In genomic region chr2:224869601-224870000, GRCh38 we compare ENCODE assay signal across 16 cellular contexts.
DNase-seq lines count a peak whose midpoint lies in the region; ATAC-seq, FAIRE-seq and TF ChIP-seq lines count a peak whose summit lies in the region.
"Had no signal": no experiment of that assay in that cellular context is flagged by ENCODE, and none has a peak within 500 bp of the region (broad histone marks: within the 10 kb centered on the region; RNA-seq: fewer than 3 reads in every experiment).

No MANE protein-coding gene starts in this region.

- no peaks in the 10 kb centered on the region for H3K9me3 Mint-ChIP-seq in astrocyte (ENCODE audit: unreplicated experiment)
- H3K9me3 Mint-ChIP-seq in CD8-positive, alpha-beta memory T cell, result peaks cover 0 to 3% (median 0%) of the 10 kb centered on the region in 5 donors

- POLR2A ChIA-PET in CD8-positive, alpha-beta memory T cell (lab: Charles Lee), result no interaction called here

- H3K27me3 Mint-ChIP-seq in astrocyte (ENCODE audit: low read depth, unreplicated experiment), result no peaks in the 10 kb centered on the region
- no peaks in the 10 kb centered on the region for H3K27me3 Mint-ChIP-seq in CD8-positive, alpha-beta memory T cell

- TF ChIP-seq POLR2A in H54 (IDR thresholded peaks at IDR 0.05; ENCODE audit: low read depth, low read length), result no peak
- no peak for TF ChIP-seq POLR2A in Peyer's patch (IDR thresholded peaks at IDR 0.05)

- H3K9ac ChIP-seq in astrocyte (ENCODE audit: low read length), result peak overlapping the region; percentile 29
- H3K9ac ChIP-seq: BLaER1 treated with 17β-estradiol and CSF1 and Interleukin-3, amounts not matched to agents 10 nM and 100 nM had no signal

- TF ChIP-seq CTCF in astrocyte (IDR thresholded peaks at IDR 0.05; ENCODE audit: insufficient read depth, low read depth, low read length), result no peak
- TF ChIP-seq CTCF in foreskin keratinocyte (conservative IDR thresholded peaks at IDR 0.05), result no peak
- no peak for TF ChIP-seq CTCF in coronary artery (IDR thresholded peaks at IDR 0.05)
- no peak for TF ChIP-seq CTCF in Peyer's patch (IDR thresholded peaks at IDR 0.05)

- H3K27ac ChIP-seq in ACC112 (ENCODE audit: low read depth, low read length) (peak overlapping the region; percentile 95), astrocyte (ENCODE audit: low read depth, low read length) (peak overlapping the region; percentile 79), foreskin keratinocyte (peak overlapping the region; percentile 56), coronary artery (peak overlapping the region in 1 of 2 donors; percentile 33), Peyer's patch (no peak overlapping the region)
- H3K27ac ChIP-seq in CD8-positive, alpha-beta memory T cell (ENCODE audit: low read depth, low read length), result no peak overlapping the region
- H3K27ac ChIP-seq: BLaER1 treated with 17β-estradiol and CSF1 and Interleukin-3, amounts not matched to agents 10 nM and 100 nM; thyroid gland had no signal

- no peak overlapping the region for H3K4me3 Mint-ChIP-seq in astrocyte (ENCODE audit: unreplicated experiment)
- no peak overlapping the region for H3K4me3 Mint-ChIP-seq in CD8-positive, alpha-beta memory T cell

- H3K27me3 ChIP-seq in ACC112 (ENCODE audit: insufficient read depth, low read length) (no peaks in the 10 kb centered on the region), astrocyte (ENCODE audit: insufficient read depth, low read length) (no peaks in the 10 kb centered on the region), foreskin keratinocyte (no peaks in the 10 kb centered on the region), Peyer's patch (no peaks in the 10 kb centered on the region)
- H3K27me3 ChIP-seq in CD8-positive, alpha-beta memory T cell (ENCODE audit: insufficient read depth, low read length, poor library complexity, severe bottlenecking), result no peaks in the 10 kb centered on the region
- H3K27me3 ChIP-seq: BLaER1 treated with 17β-estradiol and CSF1 and Interleukin-3, amounts not matched to agents 10 nM and 100 nM; thyroid gland had no signal

- H3K9me3 ChIP-seq in astrocyte (ENCODE audit: insufficient read depth, low read depth, low read length) (no peaks in the 10 kb centered on the region), Peyer's patch (no peaks in the 10 kb centered on the region)
- no peaks in the 10 kb centered on the region for H3K9me3 ChIP-seq in CD8-positive, alpha-beta memory T cell (ENCODE audit: low read length)
- H3K9me3 ChIP-seq: thyroid gland had no signal

- H3K79me2 ChIP-seq in ACC112 (ENCODE audit: control insufficient read depth, insufficient read depth, low read length, unreplicated experiment), result no peaks in the 10 kb centered on the region
- H3K79me2 ChIP-seq in astrocyte (ENCODE audit: insufficient read depth, low read length), result no peaks in the 10 kb centered on the region

- peaks cover 47% of the 10 kb centered on the region for H3K36me3 ChIP-seq in ACC112 (ENCODE audit: insufficient read depth, low read length)
- H3K36me3 ChIP-seq in astrocyte (ENCODE audit: insufficient read depth, low read length), result peaks cover 13% of the 10 kb centered on the region
- peaks cover 44% of the 10 kb centered on the region for H3K36me3 ChIP-seq in CD8-positive, alpha-beta memory T cell (ENCODE audit: insufficient read depth, low read length)
- peaks cover 0 to 23% (median 0%) of the 10 kb centered on the region in 3 donors for H3K36me3 ChIP-seq in Peyer's patch
- H3K36me3 ChIP-seq: thyroid gland had no signal

- no peaks in the 10 kb centered on the region for H3K4me1 Mint-ChIP-seq in astrocyte (ENCODE audit: low read depth, unreplicated experiment)
- H3K4me1 Mint-ChIP-seq in CD8-positive, alpha-beta memory T cell, result peaks cover 4 to 17% (median 4%) of the 10 kb centered on the region in 3 donors

- no peaks in the 10 kb centered on the region for H4K20me1 ChIP-seq in astrocyte (ENCODE audit: insufficient read depth, low read length)
- H4K20me1 ChIP-seq: BLaER1 treated with 17β-estradiol and CSF1 and Interleukin-3, amounts not matched to agents 10 nM and 100 nM had no signal

- ATAC-seq in foreskin keratinocyte, result peak; percentile 95

- H2AFZ ChIP-seq in ACC112 (ENCODE audit: low read length, unreplicated experiment) (no peak overlapping the region), astrocyte (ENCODE audit: low read depth, low read length) (no peak overlapping the region)

- H3K4me1 ChIP-seq in ACC112 (ENCODE audit: control insufficient read depth, insufficient read depth, low read length, unreplicated experiment) (peaks cover 18% of the 10 kb centered on the region), astrocyte (ENCODE audit: insufficient read depth, low read length) (peaks cover 10% of the 10 kb centered on the region), foreskin keratinocyte (no peaks in the 10 kb centered on the region), Peyer's patch (no peaks in the 10 kb centered on the region)
- H3K4me1 ChIP-seq in CD8-positive, alpha-beta memory T cell (ENCODE audit: insufficient read depth, low read length), result no peaks in the 10 kb centered on the region
- H3K4me1 ChIP-seq: BLaER1 treated with 17β-estradiol and CSF1 and Interleukin-3, amounts not matched to agents 10 nM and 100 nM had no signal

- CTCF ChIA-PET in CD8-positive, alpha-beta memory T cell (lab: Charles Lee), result no interaction called here

- FAIRE-seq in H54 (lab: Jason Lieb, UNC) (peak; percentile 84), astrocyte (lab: Jason Lieb, UNC) (peak; percentile 55)

- H3K36me3 Mint-ChIP-seq in astrocyte (ENCODE audit: low read depth, unreplicated experiment), result peaks cover 9% of the 10 kb centered on the region
- H3K36me3 Mint-ChIP-seq in CD8-positive, alpha-beta memory T cell, result peaks cover 40 to 90% (median 51%) of the 10 kb centered on the region in 3 donors

- peak overlapping the region; percentile 26 for H3K4me2 ChIP-seq in astrocyte (ENCODE audit: low read length)
- H3K4me2 ChIP-seq: BLaER1 treated with 17β-estradiol and CSF1 and Interleukin-3, amounts not matched to agents 10 nM and 100 nM had no signal

- no peak overlapping the region for H3K27ac Mint-ChIP-seq in astrocyte (ENCODE audit: unreplicated experiment)
- H3K27ac Mint-ChIP-seq in CD8-positive, alpha-beta memory T cell, result peak overlapping the region in 2 of 8 donors; percentile 10 to 12

- H3K4me3 ChIP-seq in ACC112 (ENCODE audit: low read depth, low read length) (no peak overlapping the region), astrocyte (ENCODE audit: insufficient read depth, low read depth, low read length) (no peak overlapping the region), coronary artery (no peak overlapping the region), Peyer's patch (no peak overlapping the region)
- H3K4me3 ChIP-seq in CD8-positive, alpha-beta memory T cell (ENCODE audit: low read length), result no peak overlapping the region
- H3K4me3 ChIP-seq: BLaER1 treated with 17β-estradiol and CSF1 and Interleukin-3, amounts not matched to agents 10 nM and 100 nM; thyroid gland had no signal

- no peak for DNase-seq in H54 (ENCODE audit: insufficient read length, low spot score)
- peak; percentile 90 for DNase-seq in astrocyte (ENCODE audit: low read depth)
- peak; percentile 46 to 81 for DNase-seq in foreskin keratinocyte
- no peak for DNase-seq in stimulated activated CD4-positive, alpha-beta T cell treated with anti-CD3 and anti-CD28 coated beads, Interleukin-12 subunit alpha, Interleukin-12 subunit beta, amount 100 ng/mL, for 4 hours
- DNase-seq in coronary artery (ENCODE audit: low spot score), result no peak
- no peak for DNase-seq in CD8-positive, alpha-beta memory T cell
- no peak for DNase-seq in Peyer's patch
- DNase-seq: activated naive CD4-positive, alpha-beta T cell treated with Interleukin-2 at 50 U/mL for 16 hours; GF-D8; NCI-H1436 treated with DMSO at 0.1 percent for 48 hours; NK-92 treated with Interleukin-12 subunit alpha and Interleukin-12 subunit beta, amount 100 ng/mL, for 24 hours; right cardiac atrium; T-helper 1 cell; thyroid gland had no signal

Comparison
In these comparisons a context has a peak if more than half of its experiments do, and no peak if none do; other contexts are left out.
1. H3K27ac ChIP-seq: peak in ACC112 (single experiment), astrocyte (single experiment) and foreskin keratinocyte (single experiment); none in CD8-positive, alpha-beta memory T cell (single experiment) and Peyer's patch (0 of 4).
2. DNase-seq: peak in astrocyte (single experiment) and foreskin keratinocyte (2 of 2); none in H54 (single experiment), stimulated activated CD4-positive, alpha-beta T cell treated with anti-CD3 and anti-CD28 coated beads, Interleukin-12 subunit alpha, Interleukin-12 subunit beta, amount 100 ng/mL, for 4 hours (single experiment), coronary artery (single experiment), CD8-positive, alpha-beta memory T cell (0 of 5) and Peyer's patch (0 of 3).